Comparison of ENCODE assay signal across 31 cellular contexts in genomic region chr4:147009875-147010274, GRCh38.
DNase-seq lines count a peak whose midpoint lies in the region; ATAC-seq and TF ChIP-seq lines count a peak whose summit lies in the region.
"Had no signal": no experiment of that assay in that cellular context is flagged by ENCODE, and none has a peak within 500 bp of the region (broad histone marks: within the 10 kb centered on the region; RNA-seq: fewer than 3 reads in every experiment).

No MANE protein-coding gene starts in this region.

- H3K79me1 ChIP-seq in neuronal stem cell (ENCODE audit: low read depth, low read length): no peaks in the 10 kb centered on the region

- no CpG with 5 or more reads among the region's 4 CpGs for WGBS in neuronal stem cell (ENCODE audit: extremely low coverage in 2 of 2, insufficient read length in 2 of 2, insufficient replicate concordance in 1 of 2), 2 donors

- DNase-seq in WTC11 (ENCODE audit: low spot score) (no peak), neuronal stem cell (ENCODE audit: low spot score) (no peak), MG63 (no peak)
- DNase-seq in activated CD4-positive, alpha-beta T cell treated with anti-CD3 and anti-CD28 coated beads, Interleukin-2, amount 50 U/mL, for 48 hours: no peak
- DNase-seq: 8988T; ACHN; AML-193; BE2C; C1 segment of cervical spinal cord; Caco-2; Calu3; CD4-positive, alpha-beta memory T cell; CD4-positive, alpha-beta T cell; CD4-positive, CD25-positive, alpha-beta regulatory T cell; CD8-positive, alpha-beta memory T cell; CD8-positive, alpha-beta T cell; COR-L47; DMS 273 treated with DMSO at 0.1 percent for 48 hours; DMS153; DMS53; DMS79; DMS79 treated with DMSO at 0.1 percent for 48 hours; DND-41; EL had no signal

- H2BK15ac ChIP-seq in neuronal stem cell (ENCODE audit: low read length): no peak overlapping the region

- H2AFZ ChIP-seq in neuronal stem cell (ENCODE audit: low read length): no peak overlapping the region

- no peak overlapping the region for H3K27ac Mint-ChIP-seq in WTC11
- H3K27ac Mint-ChIP-seq: B cell; CD4-positive, alpha-beta memory T cell; CD4-positive, alpha-beta T cell; CD4-positive, CD25-positive, alpha-beta regulatory T cell; CD8-positive, alpha-beta T cell had no signal

- no peak overlapping the region for H3K23ac ChIP-seq in neuronal stem cell (ENCODE audit: low read depth, low read length, poor library complexity)

- ATAC-seq in WTC11: no peak
- ATAC-seq: A549; CD8-positive, alpha-beta T cell had no signal

- H3K14ac ChIP-seq in neuronal stem cell (ENCODE audit: low read length): no peak overlapping the region

- no peak overlapping the region for H3K4me3 Mint-ChIP-seq in WTC11
- H3K4me3 Mint-ChIP-seq: B cell; CD14-positive monocyte; CD4-positive, alpha-beta memory T cell; CD4-positive, alpha-beta T cell; CD4-positive, CD25-positive, alpha-beta regulatory T cell; CD8-positive, alpha-beta memory T cell; CD8-positive, alpha-beta T cell had no signal

- H3K9me3 ChIP-seq in neuronal stem cell (replicated peaks in 1 of 2; ENCODE audit: control insufficient read depth in 2 of 2, insufficient read depth in 1 of 2, low read depth in 1 of 2, low read length in 2 of 2): no peaks in the 10 kb centered on the region
- no peaks in the 10 kb centered on the region for H3K9me3 ChIP-seq in MG63
- H3K9me3 ChIP-seq: A549; BE2C; BLaER1; BLaER1 treated with 17β-estradiol and CSF1 and Interleukin-3, amounts not matched to agents 10 nM and 100 nM; Caco-2 had no signal

- no peak overlapping the region for H3K27ac ChIP-seq in neuronal stem cell (replicated peaks; ENCODE audit: low read length)
- H3K27ac ChIP-seq: 22Rv1; A549; BLaER1; BLaER1 treated with 17β-estradiol and CSF1 and Interleukin-3, amounts not matched to agents 10 nM and 100 nM; C4-2B had no signal

- no peaks in the 10 kb centered on the region for H3K36me3 Mint-ChIP-seq in WTC11
- H3K36me3 Mint-ChIP-seq: CD14-positive monocyte; CD4-positive, alpha-beta memory T cell; CD4-positive, CD25-positive, alpha-beta regulatory T cell; CD8-positive, alpha-beta memory T cell; CD8-positive, alpha-beta T cell had no signal

- no peak overlapping the region for H3K9ac ChIP-seq in neuronal stem cell (ENCODE audit: low read depth, low read length, poor library complexity)
- H3K9ac ChIP-seq: BLaER1; BLaER1 treated with 17β-estradiol and CSF1 and Interleukin-3, amounts not matched to agents 10 nM and 100 nM had no signal

- no peak overlapping the region for H4K91ac ChIP-seq in neuronal stem cell (ENCODE audit: low read depth, low read length, poor library complexity)

- no peak overlapping the region for H4K8ac ChIP-seq in neuronal stem cell (ENCODE audit: low read depth, low read length)

- peak overlapping the region; percentile 15 for H3K18ac ChIP-seq in neuronal stem cell (ENCODE audit: low read length)

- no peaks in the 10 kb centered on the region for H3K9me3 Mint-ChIP-seq in WTC11
- H3K9me3 Mint-ChIP-seq: CD14-positive monocyte; CD4-positive, alpha-beta memory T cell; CD4-positive, alpha-beta T cell; CD4-positive, CD25-positive, alpha-beta regulatory T cell; CD8-positive, alpha-beta T cell had no signal

- no peak overlapping the region for H3K4me2 ChIP-seq in neuronal stem cell (ENCODE audit: insufficient read depth, low read length, poor library complexity, severe bottlenecking)
- H3K4me2 ChIP-seq: A549; BLaER1; BLaER1 treated with 17β-estradiol and CSF1 and Interleukin-3, amounts not matched to agents 10 nM and 100 nM had no signal

- no peaks in the 10 kb centered on the region for H3K27me3 Mint-ChIP-seq in WTC11 (ENCODE audit: low read depth)

- no peak overlapping the region for H2BK5ac ChIP-seq in neuronal stem cell (ENCODE audit: low read length)

- POLR2A ChIA-PET in WTC11 (lab: Charles Lee): no interaction called here

- H3K27me3 ChIP-seq in neuronal stem cell (ENCODE audit: control insufficient read depth in 3 of 3, insufficient read depth in 3 of 3, low read depth in 1 of 3, low read length in 3 of 3) (peaks cover 0 to 4% (median 0%) of the 10 kb centered on the region in 3 experiments), MG63 (no peaks in the 10 kb centered on the region)
- H3K27me3 ChIP-seq: BE2C; BLaER1; BLaER1 treated with 17β-estradiol and CSF1 and Interleukin-3, amounts not matched to agents 10 nM and 100 nM had no signal

- no peak overlapping the region for H2BK120ac ChIP-seq in neuronal stem cell (ENCODE audit: low read depth, low read length)

- no peak overlapping the region for H2BK12ac ChIP-seq in neuronal stem cell (ENCODE audit: low read length)

- CTCF ChIA-PET in WTC11 (lab: Charles Lee): interaction anchor here (0.7 to 2.3 kb wide), 3 partner anchors 9 to 607 kb away, joined by 3 to 8 read pairs (median 7); partner anchors contain the start of gene TMEM184C

- H3K4me3 ChIP-seq in neuronal stem cell (ENCODE audit: low read length in 2 of 2) (no peak overlapping the region), MG63 (no peak overlapping the region)
- H3K4me3 ChIP-seq: A549; BLaER1; BLaER1 treated with 17β-estradiol and CSF1 and Interleukin-3, amounts not matched to agents 10 nM and 100 nM had no signal

- TF ChIP-seq CTCF in WTC11 (IDR thresholded peaks at IDR 0.05): no peak

- H3K4me1 Mint-ChIP-seq in WTC11: peaks cover 49% of the 10 kb centered on the region
- H3K4me1 Mint-ChIP-seq: B cell; CD14-positive monocyte; CD4-positive, alpha-beta memory T cell; CD4-positive, CD25-positive, alpha-beta regulatory T cell; CD8-positive, alpha-beta memory T cell had no signal

- H3K36me3 ChIP-seq in neuronal stem cell (replicated peaks in 1 of 2; ENCODE audit: control insufficient read depth in 2 of 2, insufficient read depth in 2 of 2, low read length in 2 of 2) (no peaks in the 10 kb centered on the region), MG63 (no peaks in the 10 kb centered on the region)
- H3K36me3 ChIP-seq: BE2C; BLaER1; BLaER1 treated with 17β-estradiol and CSF1 and Interleukin-3, amounts not matched to agents 10 nM and 100 nM had no signal

- H2AK5ac ChIP-seq in neuronal stem cell (ENCODE audit: low read depth, low read length): no peak overlapping the region

- peaks cover 0 to 6% of the 10 kb centered on the region in 2 donors for H3K4me1 ChIP-seq in neuronal stem cell (ENCODE audit: control insufficient read depth in 2 of 2, insufficient read depth in 1 of 2, low read depth in 1 of 2, low read length in 2 of 2)
- H3K4me1 ChIP-seq: A549; BE2C; BLaER1; BLaER1 treated with 17β-estradiol and CSF1 and Interleukin-3, amounts not matched to agents 10 nM and 100 nM; Caco-2 had no signal

- H3K4ac ChIP-seq in neuronal stem cell (ENCODE audit: low read length): no peak overlapping the region

TF ChIP-seq in WTC11, 78 proteins besides CTCF, POLR2A, EP300 and RAD21:
- TF ChIP-seq ZNF121 (CRISPR knock-in tag; IDR thresholded peaks at IDR 0.05): peak; percentile 90
- no peak for TF ChIP-seq NR3C1 (CRISPR knock-in tag; conservative IDR thresholded peaks at IDR 0.05; ENCODE audit: low read depth)
